ENCODE assay signal across 1 cellular context in the genomic region with DNA sequence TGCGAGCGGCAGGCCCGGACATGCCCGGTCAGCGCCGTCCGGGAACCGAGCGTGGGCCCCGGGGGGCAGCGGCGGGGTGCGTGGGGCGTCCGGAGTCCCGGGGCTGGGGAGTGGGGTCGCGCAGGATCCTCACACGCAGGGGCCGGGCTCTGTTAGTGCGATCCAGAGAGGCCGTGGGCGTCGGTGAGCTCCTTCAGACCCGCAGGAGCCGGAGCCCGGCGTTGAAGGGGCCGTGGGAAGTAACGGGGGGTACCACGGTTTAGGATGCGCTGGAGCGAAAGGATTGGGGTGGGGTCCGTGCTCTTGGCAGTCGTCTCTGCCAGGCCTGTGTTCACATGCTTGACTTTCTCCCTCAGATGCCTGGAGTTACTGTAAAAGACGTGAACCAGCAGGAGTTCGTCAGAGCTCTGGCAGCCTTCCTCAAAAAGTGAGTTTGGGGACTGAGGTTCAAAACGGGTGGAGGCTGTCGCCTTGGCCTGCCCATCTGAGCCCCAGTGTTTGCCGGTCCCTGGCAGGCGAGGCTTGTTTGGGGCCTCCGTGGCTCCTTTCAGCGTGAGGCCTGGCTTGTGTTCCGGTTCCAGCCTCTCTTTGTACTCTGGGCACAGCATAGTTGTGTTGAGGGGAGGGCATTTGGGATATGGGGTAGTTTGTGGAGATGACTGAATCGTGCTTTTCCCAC.
A peak's percentile ranks its signal among the peaks of the same experiment; 100 is the strongest.
TF ChIP-seq lines count a peak whose summit lies in the region.

No MANE protein-coding gene starts in this region.

TF ChIP-seq in K562, 482 proteins besides CTCF, POLR2A, EP300 and RAD21 (continues in another document):
- TF ChIP-seq, protein P1, sequence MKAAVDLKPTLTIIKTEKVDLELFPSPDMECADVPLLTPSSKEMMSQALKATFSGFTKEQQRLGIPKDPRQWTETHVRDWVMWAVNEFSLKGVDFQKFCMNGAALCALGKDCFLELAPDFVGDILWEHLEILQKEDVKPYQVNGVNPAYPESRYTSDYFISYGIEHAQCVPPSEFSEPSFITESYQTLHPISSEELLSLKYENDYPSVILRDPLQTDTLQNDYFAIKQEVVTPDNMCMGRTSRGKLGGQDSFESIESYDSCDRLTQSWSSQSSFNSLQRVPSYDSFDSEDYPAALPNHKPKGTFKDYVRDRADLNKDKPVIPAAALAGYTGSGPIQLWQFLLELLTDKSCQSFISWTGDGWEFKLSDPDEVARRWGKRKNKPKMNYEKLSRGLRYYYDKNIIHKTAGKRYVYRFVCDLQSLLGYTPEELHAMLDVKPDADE (conservative IDR thresholded peaks at IDR 0.05; ENCODE audit: control insufficient read depth, low read depth, low read length) = 0 out of 2 replicates have a peak, but pooled peaks have one; percentile 10
- TF ChIP-seq ZNF830 (CRISPR knock-in tag; IDR thresholded peaks at IDR 0.05) (0 out of 2 replicates have a peak, but pooled peaks have one; percentile 84), TCF7L2 (IDR thresholded peaks at IDR 0.05; ENCODE audit: low read depth, low read length) (no peak), DMBX1 (CRISPR knock-in tag; IDR thresholded peaks at IDR 0.05; ENCODE audit: borderline replicate concordance) (no peak), RBBP5 (IDR thresholded peaks at IDR 0.05; ENCODE audit: borderline replicate concordance, insufficient read depth, low read length, poor library complexity, severe bottlenecking) (peak; percentile 14), SNRNP70 (optimal IDR thresholded peaks at IDR 0.05; ENCODE audit: low read depth, low read length) (peak; percentile 73), SIN3B (IDR thresholded peaks at IDR 0.05; ENCODE audit: low read depth) (no peak), HDGF (IDR thresholded peaks at IDR 0.05) (0 out of 2 replicates have a peak, but pooled peaks have one; percentile 13), FOXA3 (CRISPR knock-in tag; conservative IDR thresholded peaks at IDR 0.05 in 1 of 2, IDR thresholded peaks at IDR 0.05 in 1 of 2) (no peak; a peak in 1 of 4 replicates), ZC3H4 (CRISPR knock-in tag; IDR thresholded peaks at IDR 0.05; ENCODE audit: borderline replicate concordance) (0 out of 2 replicates have a peak, but pooled peaks have one; percentile 62), SRF (CRISPR knock-in tag; IDR thresholded peaks at IDR 0.05) (no peak), NFIC (IDR thresholded peaks at IDR 0.05) (no peak), HNRNPUL1 (IDR thresholded peaks at IDR 0.05; ENCODE audit: low read length) (no peak), RBM15 (IDR thresholded peaks at IDR 0.05; ENCODE audit: insufficient read depth, low read length) (no peak), ZNF263 (CRISPR knock-in tag; IDR thresholded peaks at IDR 0.05; ENCODE audit: borderline replicate concordance) (no peak), KLF1 (tag; IDR thresholded peaks at IDR 0.05) (no peak), ZNF77 (CRISPR knock-in tag; IDR thresholded peaks at IDR 0.05) (no peak), KHSRP (IDR thresholded peaks at IDR 0.05) (no peak), SPI1 (IDR thresholded peaks at IDR 0.05; ENCODE audit: borderline replicate concordance, low read depth, low read length) (no peak), PML (IDR thresholded peaks at IDR 0.05; ENCODE audit: low read length) (no peak), ZFX (CRISPR knock-in tag; IDR thresholded peaks at IDR 0.05) (peak; percentile 20), ZNF507 (tag; conservative IDR thresholded peaks at IDR 0.05) (no peak), TBL1XR1 (IDR thresholded peaks at IDR 0.05; ENCODE audit: low read length in 2 of 2) (0 out of 4 replicates have a peak, but pooled peaks of 1 of the 2 experiments have one; percentile 29), SIX5 (IDR thresholded peaks at IDR 0.05; ENCODE audit: borderline replicate concordance in 1 of 2, insufficient read depth in 1 of 2, low read depth in 1 of 2, low read length in 2 of 2) (no peak), MCM3 (IDR thresholded peaks at IDR 0.05) (no peak), ASH1L (IDR thresholded peaks at IDR 0.05; ENCODE audit: borderline replicate concordance, low read depth, partially characterized antibody) (no peak)
- TF ChIP-seq, protein P2, sequence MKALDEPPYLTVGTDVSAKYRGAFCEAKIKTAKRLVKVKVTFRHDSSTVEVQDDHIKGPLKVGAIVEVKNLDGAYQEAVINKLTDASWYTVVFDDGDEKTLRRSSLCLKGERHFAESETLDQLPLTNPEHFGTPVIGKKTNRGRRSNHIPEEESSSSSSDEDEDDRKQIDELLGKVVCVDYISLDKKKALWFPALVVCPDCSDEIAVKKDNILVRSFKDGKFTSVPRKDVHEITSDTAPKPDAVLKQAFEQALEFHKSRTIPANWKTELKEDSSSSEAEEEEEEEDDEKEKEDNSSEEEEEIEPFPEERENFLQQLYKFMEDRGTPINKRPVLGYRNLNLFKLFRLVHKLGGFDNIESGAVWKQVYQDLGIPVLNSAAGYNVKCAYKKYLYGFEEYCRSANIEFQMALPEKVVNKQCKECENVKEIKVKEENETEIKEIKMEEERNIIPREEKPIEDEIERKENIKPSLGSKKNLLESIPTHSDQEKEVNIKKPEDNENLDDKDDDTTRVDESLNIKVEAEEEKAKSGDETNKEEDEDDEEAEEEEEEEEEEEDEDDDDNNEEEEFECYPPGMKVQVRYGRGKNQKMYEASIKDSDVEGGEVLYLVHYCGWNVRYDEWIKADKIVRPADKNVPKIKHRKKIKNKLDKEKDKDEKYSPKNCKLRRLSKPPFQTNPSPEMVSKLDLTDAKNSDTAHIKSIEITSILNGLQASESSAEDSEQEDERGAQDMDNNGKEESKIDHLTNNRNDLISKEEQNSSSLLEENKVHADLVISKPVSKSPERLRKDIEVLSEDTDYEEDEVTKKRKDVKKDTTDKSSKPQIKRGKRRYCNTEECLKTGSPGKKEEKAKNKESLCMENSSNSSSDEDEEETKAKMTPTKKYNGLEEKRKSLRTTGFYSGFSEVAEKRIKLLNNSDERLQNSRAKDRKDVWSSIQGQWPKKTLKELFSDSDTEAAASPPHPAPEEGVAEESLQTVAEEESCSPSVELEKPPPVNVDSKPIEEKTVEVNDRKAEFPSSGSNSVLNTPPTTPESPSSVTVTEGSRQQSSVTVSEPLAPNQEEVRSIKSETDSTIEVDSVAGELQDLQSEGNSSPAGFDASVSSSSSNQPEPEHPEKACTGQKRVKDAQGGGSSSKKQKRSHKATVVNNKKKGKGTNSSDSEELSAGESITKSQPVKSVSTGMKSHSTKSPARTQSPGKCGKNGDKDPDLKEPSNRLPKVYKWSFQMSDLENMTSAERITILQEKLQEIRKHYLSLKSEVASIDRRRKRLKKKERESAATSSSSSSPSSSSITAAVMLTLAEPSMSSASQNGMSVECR (CRISPR knock-in tag; IDR thresholded peaks at IDR 0.05) = peak; percentile 44
- TF ChIP-seq, protein P3, sequence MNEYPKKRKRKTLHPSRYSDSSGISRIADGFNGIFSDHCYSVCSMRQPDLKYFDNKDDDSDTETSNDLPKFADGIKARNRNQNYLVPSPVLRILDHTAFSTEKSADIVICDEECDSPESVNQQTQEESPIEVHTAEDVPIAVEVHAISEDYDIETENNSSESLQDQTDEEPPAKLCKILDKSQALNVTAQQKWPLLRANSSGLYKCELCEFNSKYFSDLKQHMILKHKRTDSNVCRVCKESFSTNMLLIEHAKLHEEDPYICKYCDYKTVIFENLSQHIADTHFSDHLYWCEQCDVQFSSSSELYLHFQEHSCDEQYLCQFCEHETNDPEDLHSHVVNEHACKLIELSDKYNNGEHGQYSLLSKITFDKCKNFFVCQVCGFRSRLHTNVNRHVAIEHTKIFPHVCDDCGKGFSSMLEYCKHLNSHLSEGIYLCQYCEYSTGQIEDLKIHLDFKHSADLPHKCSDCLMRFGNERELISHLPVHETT (CRISPR knock-in tag; conservative IDR thresholded peaks at IDR 0.05 in 1 of 2, IDR thresholded peaks at IDR 0.05 in 1 of 2) = no peak; a peak in 1 of 4 replicates
- TF ChIP-seq, protein P4, sequence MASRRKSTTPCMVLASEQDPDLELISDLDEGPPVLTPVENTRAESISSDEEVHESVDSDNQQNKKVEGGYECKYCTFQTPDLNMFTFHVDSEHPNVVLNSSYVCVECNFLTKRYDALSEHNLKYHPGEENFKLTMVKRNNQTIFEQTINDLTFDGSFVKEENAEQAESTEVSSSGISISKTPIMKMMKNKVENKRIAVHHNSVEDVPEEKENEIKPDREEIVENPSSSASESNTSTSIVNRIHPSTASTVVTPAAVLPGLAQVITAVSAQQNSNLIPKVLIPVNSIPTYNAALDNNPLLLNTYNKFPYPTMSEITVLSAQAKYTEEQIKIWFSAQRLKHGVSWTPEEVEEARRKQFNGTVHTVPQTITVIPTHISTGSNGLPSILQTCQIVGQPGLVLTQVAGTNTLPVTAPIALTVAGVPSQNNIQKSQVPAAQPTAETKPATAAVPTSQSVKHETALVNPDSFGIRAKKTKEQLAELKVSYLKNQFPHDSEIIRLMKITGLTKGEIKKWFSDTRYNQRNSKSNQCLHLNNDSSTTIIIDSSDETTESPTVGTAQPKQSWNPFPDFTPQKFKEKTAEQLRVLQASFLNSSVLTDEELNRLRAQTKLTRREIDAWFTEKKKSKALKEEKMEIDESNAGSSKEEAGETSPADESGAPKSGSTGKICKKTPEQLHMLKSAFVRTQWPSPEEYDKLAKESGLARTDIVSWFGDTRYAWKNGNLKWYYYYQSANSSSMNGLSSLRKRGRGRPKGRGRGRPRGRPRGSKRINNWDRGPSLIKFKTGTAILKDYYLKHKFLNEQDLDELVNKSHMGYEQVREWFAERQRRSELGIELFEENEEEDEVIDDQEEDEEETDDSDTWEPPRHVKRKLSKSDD (conservative IDR thresholded peaks at IDR 0.05; ENCODE audit: low read length) = no peak
- TF ChIP-seq, protein P5, sequence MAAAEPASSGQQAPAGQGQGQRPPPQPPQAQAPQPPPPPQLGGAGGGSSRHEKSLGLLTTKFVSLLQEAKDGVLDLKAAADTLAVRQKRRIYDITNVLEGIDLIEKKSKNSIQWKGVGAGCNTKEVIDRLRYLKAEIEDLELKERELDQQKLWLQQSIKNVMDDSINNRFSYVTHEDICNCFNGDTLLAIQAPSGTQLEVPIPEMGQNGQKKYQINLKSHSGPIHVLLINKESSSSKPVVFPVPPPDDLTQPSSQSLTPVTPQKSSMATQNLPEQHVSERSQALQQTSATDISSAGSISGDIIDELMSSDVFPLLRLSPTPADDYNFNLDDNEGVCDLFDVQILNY (CRISPR knock-in tag; IDR thresholded peaks at IDR 0.05) = peak; percentile 21; the same call in 1 of the 2 replicates
- TF ChIP-seq, protein P6, sequence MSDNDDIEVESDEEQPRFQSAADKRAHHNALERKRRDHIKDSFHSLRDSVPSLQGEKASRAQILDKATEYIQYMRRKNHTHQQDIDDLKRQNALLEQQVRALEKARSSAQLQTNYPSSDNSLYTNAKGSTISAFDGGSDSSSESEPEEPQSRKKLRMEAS (CRISPR knock-in tag; IDR thresholded peaks at IDR 0.05) = peak; percentile 2
- TF ChIP-seq, protein P7, sequence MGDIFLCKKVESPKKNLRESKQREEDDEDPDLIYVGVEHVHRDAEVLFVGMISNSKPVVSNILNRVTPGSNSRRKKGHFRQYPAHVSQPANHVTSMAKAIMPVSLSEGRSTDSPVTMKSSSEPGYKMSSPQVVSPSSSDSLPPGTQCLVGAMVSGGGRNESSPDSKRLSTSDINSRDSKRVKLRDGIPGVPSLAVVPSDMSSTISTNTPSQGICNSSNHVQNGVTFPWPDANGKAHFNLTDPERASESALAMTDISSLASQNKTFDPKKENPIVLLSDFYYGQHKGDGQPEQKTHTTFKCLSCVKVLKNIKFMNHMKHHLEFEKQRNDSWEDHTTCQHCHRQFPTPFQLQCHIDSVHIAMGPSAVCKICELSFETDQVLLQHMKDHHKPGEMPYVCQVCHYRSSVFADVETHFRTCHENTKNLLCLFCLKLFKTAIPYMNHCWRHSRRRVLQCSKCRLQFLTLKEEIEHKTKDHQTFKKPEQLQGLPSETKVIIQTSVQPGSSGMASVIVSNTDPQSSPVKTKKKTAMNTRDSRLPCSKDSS (IDR thresholded peaks at IDR 0.05; ENCODE audit: low read depth, partially characterized antibody) = no peak
- TF ChIP-seq, protein P8, sequence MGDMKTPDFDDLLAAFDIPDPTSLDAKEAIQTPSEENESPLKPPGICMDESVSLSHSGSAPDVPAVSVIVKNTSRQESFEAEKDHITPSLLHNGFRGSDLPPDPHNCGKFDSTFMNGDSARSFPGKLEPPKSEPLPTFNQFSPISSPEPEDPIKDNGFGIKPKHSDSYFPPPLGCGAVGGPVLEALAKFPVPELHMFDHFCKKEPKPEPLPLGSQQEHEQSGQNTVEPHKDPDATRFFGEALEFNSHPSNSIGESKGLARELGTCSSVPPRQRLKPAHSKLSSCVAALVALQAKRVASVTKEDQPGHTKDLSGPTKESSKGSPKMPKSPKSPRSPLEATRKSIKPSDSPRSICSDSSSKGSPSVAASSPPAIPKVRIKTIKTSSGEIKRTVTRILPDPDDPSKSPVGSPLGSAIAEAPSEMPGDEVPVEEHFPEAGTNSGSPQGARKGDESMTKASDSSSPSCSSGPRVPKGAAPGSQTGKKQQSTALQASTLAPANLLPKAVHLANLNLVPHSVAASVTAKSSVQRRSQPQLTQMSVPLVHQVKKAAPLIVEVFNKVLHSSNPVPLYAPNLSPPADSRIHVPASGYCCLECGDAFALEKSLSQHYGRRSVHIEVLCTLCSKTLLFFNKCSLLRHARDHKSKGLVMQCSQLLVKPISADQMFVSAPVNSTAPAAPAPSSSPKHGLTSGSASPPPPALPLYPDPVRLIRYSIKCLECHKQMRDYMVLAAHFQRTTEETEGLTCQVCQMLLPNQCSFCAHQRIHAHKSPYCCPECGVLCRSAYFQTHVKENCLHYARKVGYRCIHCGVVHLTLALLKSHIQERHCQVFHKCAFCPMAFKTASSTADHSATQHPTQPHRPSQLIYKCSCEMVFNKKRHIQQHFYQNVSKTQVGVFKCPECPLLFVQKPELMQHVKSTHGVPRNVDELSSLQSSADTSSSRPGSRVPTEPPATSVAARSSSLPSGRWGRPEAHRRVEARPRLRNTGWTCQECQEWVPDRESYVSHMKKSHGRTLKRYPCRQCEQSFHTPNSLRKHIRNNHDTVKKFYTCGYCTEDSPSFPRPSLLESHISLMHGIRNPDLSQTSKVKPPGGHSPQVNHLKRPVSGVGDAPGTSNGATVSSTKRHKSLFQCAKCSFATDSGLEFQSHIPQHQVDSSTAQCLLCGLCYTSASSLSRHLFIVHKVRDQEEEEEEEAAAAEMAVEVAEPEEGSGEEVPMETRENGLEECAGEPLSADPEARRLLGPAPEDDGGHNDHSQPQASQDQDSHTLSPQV (IDR thresholded peaks at IDR 0.05) = no peak
- TF ChIP-seq, protein P9, sequence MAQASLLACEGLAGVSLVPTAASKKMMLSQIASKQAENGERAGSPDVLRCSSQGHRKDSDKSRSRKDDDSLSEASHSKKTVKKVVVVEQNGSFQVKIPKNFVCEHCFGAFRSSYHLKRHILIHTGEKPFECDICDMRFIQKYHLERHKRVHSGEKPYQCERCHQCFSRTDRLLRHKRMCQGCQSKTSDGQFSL (CRISPR knock-in tag; IDR thresholded peaks at IDR 0.05) = no peak
- TF ChIP-seq, protein P9 (tag; IDR thresholded peaks at IDR 0.05) = no peak
- TF ChIP-seq, protein P10, sequence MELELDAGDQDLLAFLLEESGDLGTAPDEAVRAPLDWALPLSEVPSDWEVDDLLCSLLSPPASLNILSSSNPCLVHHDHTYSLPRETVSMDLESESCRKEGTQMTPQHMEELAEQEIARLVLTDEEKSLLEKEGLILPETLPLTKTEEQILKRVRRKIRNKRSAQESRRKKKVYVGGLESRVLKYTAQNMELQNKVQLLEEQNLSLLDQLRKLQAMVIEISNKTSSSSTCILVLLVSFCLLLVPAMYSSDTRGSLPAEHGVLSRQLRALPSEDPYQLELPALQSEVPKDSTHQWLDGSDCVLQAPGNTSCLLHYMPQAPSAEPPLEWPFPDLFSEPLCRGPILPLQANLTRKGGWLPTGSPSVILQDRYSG (tag; conservative IDR thresholded peaks at IDR 0.05; ENCODE audit: low read depth) = no peak
